In the genomic region with DNA sequence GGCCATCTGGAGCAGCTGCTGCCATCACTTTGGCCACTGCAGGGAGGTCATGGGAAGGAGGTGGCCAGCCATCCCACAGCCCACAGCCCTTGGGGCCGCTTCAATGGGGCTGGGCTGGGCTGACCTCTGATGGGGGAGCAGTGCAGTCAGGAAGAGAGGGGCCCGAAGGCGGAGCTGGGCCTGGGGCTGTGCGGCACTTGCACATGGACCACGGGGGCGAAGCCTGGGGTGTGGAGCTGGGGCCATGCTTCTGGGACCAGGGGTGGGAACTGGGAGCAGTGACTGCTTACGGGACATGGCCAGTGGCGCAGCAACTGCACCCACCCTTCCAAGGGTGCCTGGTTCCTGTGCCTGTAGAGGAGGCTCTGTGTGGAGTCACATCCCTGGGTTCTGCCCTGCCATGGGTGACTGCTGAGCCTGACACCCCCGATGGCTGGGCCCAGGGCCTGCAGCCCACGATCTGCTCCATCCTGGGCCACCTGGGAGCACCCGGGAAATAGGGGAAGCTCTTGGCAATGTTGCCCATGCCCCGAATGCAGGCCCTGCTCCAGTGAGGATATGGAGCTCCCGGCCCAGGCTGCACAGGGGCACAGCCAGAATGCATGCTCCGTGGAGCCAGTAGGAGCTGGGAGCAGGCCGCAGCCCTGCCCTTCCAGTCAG, we compare ENCODE assay signal across 2 cellular contexts.
TF ChIP-seq lines count a peak whose summit lies in the region.

No MANE protein-coding gene starts in this region.

TF ChIP-seq in IMR-90, 13 proteins besides CTCF, POLR2A, EP300 and RAD21:
- TF ChIP-seq BHLHE40 (IDR thresholded peaks at IDR 0.05; ENCODE audit: low read depth, low read length), result no peak

TF ChIP-seq in HepG2, 621 proteins besides CTCF, POLR2A, EP300 and RAD21 (continues in another document):
- TF ChIP-seq CENPX (CRISPR knock-in tag; IDR thresholded peaks at IDR 0.05) (no peak), IRX3 (CRISPR knock-in tag; IDR thresholded peaks at IDR 0.05; ENCODE audit: borderline replicate concordance, low read depth) (0 out of 2 replicates have a peak, but pooled peaks have one; percentile 16), REL (CRISPR knock-in tag; conservative IDR thresholded peaks at IDR 0.05) (0 out of 2 replicates have a peak, but pooled peaks have one; percentile 8), JDP2 (CRISPR knock-in tag; IDR thresholded peaks at IDR 0.05; ENCODE audit: borderline replicate concordance) (no peak), CENPT (CRISPR knock-in tag; IDR thresholded peaks at IDR 0.05; ENCODE audit: low read depth) (no peak), AGO2 (optimal IDR thresholded peaks at IDR 0.05; ENCODE audit: low read depth, low read length) (peak; percentile 39), ZNF569 (CRISPR knock-in tag; IDR thresholded peaks at IDR 0.05; ENCODE audit: borderline replicate concordance) (no peak), RBFOX2 (IDR thresholded peaks at IDR 0.05; ENCODE audit: low read depth, low read length) (peak; percentile 47; the same call in 1 of the 2 replicates), GTF3A (CRISPR knock-in tag; conservative IDR thresholded peaks at IDR 0.05) (0 out of 2 replicates have a peak, but pooled peaks have one; percentile 15), SP2 (CRISPR knock-in tag; IDR thresholded peaks at IDR 0.05) (no peak), FOXC1 (CRISPR knock-in tag; IDR thresholded peaks at IDR 0.05; ENCODE audit: borderline replicate concordance) (peak; percentile 31; the same call in 1 of the 2 replicates), ZNF350 (CRISPR knock-in tag; IDR thresholded peaks at IDR 0.05; ENCODE audit: borderline replicate concordance, low read depth) (0 out of 2 replicates have a peak, but pooled peaks have one; percentile 4), FOXK2 (IDR thresholded peaks at IDR 0.05) (no peak), RAD51 (IDR thresholded peaks at IDR 0.05; ENCODE audit: borderline replicate concordance) (no peak), ADNP (CRISPR knock-in tag; IDR thresholded peaks at IDR 0.05) (no peak)
- TF ChIP-seq, protein P1, sequence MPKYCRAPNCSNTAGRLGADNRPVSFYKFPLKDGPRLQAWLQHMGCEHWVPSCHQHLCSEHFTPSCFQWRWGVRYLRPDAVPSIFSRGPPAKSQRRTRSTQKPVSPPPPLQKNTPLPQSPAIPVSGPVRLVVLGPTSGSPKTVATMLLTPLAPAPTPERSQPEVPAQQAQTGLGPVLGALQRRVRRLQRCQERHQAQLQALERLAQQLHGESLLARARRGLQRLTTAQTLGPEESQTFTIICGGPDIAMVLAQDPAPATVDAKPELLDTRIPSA (CRISPR knock-in tag; IDR thresholded peaks at IDR 0.05; ENCODE audit: borderline replicate concordance), result no peak
- TF ChIP-seq, protein P2, sequence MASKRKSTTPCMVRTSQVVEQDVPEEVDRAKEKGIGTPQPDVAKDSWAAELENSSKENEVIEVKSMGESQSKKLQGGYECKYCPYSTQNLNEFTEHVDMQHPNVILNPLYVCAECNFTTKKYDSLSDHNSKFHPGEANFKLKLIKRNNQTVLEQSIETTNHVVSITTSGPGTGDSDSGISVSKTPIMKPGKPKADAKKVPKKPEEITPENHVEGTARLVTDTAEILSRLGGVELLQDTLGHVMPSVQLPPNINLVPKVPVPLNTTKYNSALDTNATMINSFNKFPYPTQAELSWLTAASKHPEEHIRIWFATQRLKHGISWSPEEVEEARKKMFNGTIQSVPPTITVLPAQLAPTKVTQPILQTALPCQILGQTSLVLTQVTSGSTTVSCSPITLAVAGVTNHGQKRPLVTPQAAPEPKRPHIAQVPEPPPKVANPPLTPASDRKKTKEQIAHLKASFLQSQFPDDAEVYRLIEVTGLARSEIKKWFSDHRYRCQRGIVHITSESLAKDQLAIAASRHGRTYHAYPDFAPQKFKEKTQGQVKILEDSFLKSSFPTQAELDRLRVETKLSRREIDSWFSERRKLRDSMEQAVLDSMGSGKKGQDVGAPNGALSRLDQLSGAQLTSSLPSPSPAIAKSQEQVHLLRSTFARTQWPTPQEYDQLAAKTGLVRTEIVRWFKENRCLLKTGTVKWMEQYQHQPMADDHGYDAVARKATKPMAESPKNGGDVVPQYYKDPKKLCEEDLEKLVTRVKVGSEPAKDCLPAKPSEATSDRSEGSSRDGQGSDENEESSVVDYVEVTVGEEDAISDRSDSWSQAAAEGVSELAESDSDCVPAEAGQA (IDR thresholded peaks at IDR 0.05; ENCODE audit: low read depth), result no peak
- TF ChIP-seq, protein P2 (CRISPR knock-in tag; IDR thresholded peaks at IDR 0.05; ENCODE audit: borderline replicate concordance), result no peak
- TF ChIP-seq, protein P3, sequence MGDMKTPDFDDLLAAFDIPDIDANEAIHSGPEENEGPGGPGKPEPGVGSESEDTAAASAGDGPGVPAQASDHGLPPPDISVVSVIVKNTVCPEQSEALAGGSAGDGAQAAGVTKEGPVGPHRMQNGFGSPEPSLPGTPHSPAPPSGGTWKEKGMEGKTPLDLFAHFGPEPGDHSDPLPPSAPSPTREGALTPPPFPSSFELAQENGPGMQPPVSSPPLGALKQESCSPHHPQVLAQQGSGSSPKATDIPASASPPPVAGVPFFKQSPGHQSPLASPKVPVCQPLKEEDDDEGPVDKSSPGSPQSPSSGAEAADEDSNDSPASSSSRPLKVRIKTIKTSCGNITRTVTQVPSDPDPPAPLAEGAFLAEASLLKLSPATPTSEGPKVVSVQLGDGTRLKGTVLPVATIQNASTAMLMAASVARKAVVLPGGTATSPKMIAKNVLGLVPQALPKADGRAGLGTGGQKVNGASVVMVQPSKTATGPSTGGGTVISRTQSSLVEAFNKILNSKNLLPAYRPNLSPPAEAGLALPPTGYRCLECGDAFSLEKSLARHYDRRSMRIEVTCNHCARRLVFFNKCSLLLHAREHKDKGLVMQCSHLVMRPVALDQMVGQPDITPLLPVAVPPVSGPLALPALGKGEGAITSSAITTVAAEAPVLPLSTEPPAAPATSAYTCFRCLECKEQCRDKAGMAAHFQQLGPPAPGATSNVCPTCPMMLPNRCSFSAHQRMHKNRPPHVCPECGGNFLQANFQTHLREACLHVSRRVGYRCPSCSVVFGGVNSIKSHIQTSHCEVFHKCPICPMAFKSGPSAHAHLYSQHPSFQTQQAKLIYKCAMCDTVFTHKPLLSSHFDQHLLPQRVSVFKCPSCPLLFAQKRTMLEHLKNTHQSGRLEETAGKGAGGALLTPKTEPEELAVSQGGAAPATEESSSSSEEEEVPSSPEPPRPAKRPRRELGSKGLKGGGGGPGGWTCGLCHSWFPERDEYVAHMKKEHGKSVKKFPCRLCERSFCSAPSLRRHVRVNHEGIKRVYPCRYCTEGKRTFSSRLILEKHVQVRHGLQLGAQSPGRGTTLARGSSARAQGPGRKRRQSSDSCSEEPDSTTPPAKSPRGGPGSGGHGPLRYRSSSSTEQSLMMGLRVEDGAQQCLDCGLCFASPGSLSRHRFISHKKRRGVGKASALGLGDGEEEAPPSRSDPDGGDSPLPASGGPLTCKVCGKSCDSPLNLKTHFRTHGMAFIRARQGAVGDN (CRISPR knock-in tag; IDR thresholded peaks at IDR 0.05), result peak; percentile 40; the same call in 1 of the 2 replicates
- TF ChIP-seq, protein P4, sequence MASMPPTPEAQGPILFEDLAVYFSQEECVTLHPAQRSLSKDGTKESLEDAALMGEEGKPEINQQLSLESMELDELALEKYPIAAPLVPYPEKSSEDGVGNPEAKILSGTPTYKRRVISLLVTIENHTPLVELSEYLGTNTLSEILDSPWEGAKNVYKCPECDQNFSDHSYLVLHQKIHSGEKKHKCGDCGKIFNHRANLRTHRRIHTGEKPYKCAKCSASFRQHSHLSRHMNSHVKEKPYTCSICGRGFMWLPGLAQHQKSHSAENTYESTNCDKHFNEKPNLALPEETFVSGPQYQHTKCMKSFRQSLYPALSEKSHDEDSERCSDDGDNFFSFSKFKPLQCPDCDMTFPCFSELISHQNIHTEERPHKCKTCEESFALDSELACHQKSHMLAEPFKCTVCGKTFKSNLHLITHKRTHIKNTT (CRISPR knock-in tag; IDR thresholded peaks at IDR 0.05), result no peak
- TF ChIP-seq, protein P5, sequence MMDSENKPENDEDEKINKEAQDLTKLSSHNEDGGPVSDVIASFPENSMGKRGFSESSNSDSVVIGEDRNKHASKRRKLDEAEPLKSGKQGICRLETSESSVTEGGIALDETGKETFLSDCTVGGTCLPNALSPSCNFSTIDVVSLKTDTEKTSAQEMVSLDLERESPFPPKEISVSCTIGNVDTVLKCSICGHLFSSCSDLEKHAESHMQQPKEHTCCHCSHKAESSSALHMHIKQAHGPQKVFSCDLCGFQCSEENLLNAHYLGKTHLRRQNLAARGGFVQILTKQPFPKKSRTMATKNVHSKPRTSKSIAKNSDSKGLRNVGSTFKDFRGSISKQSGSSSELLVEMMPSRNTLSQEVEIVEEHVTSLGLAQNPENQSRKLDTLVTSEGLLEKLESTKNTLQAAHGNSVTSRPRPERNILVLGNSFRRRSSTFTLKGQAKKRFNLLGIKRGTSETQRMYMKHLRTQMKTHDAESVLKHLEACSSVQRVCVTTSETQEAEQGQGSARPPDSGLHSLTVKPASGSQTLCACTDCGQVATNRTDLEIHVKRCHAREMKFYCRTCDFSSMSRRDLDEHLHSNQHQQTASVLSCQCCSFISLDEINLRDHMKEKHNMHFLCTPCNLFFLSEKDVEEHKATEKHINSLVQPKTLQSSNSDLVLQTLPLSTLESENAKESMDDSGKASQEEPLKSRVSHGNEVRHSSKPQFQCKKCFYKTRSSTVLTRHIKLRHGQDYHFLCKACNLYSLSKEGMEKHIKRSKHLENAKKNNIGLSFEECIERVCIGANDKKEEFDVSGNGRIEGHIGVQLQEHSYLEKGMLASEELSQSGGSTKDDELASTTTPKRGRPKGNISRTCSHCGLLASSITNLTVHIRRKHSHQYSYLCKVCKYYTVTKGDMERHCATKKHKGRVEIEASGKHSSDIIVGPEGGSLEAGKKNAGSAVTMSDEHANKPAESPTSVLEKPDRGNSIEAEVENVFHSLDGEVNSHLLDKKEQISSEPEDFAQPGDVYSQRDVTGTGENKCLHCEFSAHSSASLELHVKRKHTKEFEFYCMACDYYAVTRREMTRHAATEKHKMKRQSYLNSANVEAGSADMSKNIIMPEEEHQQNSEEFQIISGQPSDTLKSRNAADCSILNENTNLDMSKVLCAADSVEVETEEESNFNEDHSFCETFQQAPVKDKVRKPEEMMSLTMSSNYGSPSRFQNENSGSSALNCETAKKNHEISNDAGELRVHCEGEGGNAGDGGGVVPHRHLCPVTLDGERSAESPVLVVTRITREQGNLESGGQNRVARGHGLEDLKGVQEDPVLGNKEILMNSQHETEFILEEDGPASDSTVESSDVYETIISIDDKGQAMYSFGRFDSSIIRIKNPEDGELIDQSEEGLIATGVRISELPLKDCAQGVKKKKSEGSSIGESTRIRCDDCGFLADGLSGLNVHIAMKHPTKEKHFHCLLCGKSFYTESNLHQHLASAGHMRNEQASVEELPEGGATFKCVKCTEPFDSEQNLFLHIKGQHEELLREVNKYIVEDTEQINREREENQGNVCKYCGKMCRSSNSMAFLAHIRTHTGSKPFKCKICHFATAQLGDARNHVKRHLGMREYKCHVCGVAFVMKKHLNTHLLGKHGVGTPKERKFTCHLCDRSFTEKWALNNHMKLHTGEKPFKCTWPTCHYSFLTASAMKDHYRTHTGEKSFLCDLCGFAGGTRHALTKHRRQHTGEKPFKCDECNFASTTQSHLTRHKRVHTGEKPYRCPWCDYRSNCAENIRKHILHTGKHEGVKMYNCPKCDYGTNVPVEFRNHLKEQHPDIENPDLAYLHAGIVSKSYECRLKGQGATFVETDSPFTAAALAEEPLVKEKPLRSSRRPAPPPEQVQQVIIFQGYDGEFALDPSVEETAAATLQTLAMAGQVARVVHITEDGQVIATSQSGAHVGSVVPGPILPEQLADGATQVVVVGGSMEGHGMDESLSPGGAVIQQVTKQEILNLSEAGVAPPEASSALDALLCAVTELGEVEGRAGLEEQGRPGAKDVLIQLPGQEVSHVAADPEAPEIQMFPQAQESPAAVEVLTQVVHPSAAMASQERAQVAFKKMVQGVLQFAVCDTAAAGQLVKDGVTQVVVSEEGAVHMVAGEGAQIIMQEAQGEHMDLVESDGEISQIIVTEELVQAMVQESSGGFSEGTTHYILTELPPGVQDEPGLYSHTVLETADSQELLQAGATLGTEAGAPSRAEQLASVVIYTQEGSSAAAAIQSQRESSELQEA (CRISPR knock-in tag; IDR thresholded peaks at IDR 0.05; ENCODE audit: not compliant biosample characterization), result no peak
- TF ChIP-seq, protein P6, sequence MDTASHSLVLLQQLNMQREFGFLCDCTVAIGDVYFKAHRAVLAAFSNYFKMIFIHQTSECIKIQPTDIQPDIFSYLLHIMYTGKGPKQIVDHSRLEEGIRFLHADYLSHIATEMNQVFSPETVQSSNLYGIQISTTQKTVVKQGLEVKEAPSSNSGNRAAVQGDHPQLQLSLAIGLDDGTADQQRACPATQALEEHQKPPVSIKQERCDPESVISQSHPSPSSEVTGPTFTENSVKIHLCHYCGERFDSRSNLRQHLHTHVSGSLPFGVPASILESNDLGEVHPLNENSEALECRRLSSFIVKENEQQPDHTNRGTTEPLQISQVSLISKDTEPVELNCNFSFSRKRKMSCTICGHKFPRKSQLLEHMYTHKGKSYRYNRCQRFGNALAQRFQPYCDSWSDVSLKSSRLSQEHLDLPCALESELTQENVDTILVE (CRISPR knock-in tag; IDR thresholded peaks at IDR 0.05), result no peak
- TF ChIP-seq, protein P7, sequence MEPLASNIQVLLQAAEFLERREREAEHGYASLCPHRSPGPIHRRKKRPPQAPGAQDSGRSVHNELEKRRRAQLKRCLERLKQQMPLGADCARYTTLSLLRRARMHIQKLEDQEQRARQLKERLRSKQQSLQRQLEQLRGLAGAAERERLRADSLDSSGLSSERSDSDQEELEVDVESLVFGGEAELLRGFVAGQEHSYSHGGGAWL (CRISPR knock-in tag; IDR thresholded peaks at IDR 0.05), result 0 out of 2 replicates have a peak, but pooled peaks have one; percentile 37
- TF ChIP-seq, protein P8, sequence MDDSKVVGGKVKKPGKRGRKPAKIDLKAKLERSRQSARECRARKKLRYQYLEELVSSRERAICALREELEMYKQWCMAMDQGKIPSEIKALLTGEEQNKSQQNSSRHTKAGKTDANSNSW (CRISPR knock-in tag; IDR thresholded peaks at IDR 0.05; ENCODE audit: borderline replicate concordance), result no peak
